ENCODE assay signal across 1 cellular context in the genomic region with DNA sequence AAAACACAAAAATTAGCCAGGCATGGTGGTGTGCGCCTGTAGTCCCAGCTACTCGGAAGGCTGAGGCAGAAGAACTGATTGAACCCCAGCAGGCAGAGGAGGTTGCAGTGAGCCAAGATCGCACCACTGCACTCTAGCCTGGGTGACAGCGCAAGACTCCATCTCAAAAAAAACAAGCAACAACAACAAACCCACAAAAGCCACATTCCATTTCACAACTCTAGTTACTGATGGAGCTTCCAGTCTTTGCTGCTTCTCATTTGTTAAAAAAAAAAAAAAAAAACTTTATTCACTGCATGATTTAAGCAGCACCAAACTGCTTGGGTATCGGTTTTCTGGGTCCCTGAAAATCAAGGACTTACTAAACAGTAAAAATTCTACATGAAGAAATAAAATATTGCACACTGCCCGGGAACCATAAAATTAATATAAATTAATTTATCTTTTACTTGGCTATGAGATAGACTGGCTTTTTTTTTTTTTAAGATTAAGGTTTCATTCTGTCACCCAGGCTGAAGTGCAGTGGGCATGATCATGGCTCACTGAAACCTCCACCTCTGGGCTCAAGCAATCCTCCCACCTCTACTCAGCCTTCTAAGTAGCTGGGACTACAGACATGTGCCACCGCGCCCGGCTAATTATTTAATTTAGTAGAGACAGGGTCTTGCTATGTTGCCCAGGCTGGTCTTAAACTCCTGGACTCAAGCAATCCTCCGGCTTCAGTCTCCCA.
A peak's percentile ranks its signal among the peaks of the same experiment; 100 is the strongest.
TF ChIP-seq lines count a peak whose summit lies in the region.

No MANE protein-coding gene starts in this region.

TF ChIP-seq in GM12878, 131 proteins besides CTCF, POLR2A, EP300 and RAD21 (continued from another document):
- TF ChIP-seq, protein P1, sequence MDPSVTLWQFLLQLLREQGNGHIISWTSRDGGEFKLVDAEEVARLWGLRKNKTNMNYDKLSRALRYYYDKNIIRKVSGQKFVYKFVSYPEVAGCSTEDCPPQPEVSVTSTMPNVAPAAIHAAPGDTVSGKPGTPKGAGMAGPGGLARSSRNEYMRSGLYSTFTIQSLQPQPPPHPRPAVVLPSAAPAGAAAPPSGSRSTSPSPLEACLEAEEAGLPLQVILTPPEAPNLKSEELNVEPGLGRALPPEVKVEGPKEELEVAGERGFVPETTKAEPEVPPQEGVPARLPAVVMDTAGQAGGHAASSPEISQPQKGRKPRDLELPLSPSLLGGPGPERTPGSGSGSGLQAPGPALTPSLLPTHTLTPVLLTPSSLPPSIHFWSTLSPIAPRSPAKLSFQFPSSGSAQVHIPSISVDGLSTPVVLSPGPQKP (IDR thresholded peaks at IDR 0.05; ENCODE audit: low read depth, low read length) = no peak
- TF ChIP-seq RUNX3 (IDR thresholded peaks at IDR 0.05; ENCODE audit: low read length) = 0 out of 2 replicates have a peak, but pooled peaks have one; percentile 8
- no peak for TF ChIP-seq ZBTB33 (IDR thresholded peaks at IDR 0.05)
- TF ChIP-seq IRF3 (IDR thresholded peaks at IDR 0.05) = no peak
- 0 out of 2 replicates have a peak, but pooled peaks have one; percentile 24 for TF ChIP-seq MLLT1 (IDR thresholded peaks at IDR 0.05)
- TF ChIP-seq SPI1 (IDR thresholded peaks at IDR 0.05; ENCODE audit: borderline replicate concordance, insufficient read depth, low read depth, low read length) = no peak
- no peak for TF ChIP-seq WRNIP1 (IDR thresholded peaks at IDR 0.05; ENCODE audit: borderline replicate concordance, low read depth, low read length)
- no peak for TF ChIP-seq SUPT20H (IDR thresholded peaks at IDR 0.05; ENCODE audit: borderline replicate concordance, control insufficient read depth, low read depth, low read length)
- TF ChIP-seq, protein P2, sequence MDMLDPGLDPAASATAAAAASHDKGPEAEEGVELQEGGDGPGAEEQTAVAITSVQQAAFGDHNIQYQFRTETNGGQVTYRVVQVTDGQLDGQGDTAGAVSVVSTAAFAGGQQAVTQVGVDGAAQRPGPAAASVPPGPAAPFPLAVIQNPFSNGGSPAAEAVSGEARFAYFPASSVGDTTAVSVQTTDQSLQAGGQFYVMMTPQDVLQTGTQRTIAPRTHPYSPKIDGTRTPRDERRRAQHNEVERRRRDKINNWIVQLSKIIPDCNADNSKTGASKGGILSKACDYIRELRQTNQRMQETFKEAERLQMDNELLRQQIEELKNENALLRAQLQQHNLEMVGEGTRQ (IDR thresholded peaks at IDR 0.05; ENCODE audit: borderline replicate concordance, low read depth, low read length) = no peak
- TF ChIP-seq EED (IDR thresholded peaks at IDR 0.05; ENCODE audit: low read depth) = no peak
- no peak for TF ChIP-seq CREM (IDR thresholded peaks at IDR 0.05; ENCODE audit: low read depth)
- TF ChIP-seq, protein P3, sequence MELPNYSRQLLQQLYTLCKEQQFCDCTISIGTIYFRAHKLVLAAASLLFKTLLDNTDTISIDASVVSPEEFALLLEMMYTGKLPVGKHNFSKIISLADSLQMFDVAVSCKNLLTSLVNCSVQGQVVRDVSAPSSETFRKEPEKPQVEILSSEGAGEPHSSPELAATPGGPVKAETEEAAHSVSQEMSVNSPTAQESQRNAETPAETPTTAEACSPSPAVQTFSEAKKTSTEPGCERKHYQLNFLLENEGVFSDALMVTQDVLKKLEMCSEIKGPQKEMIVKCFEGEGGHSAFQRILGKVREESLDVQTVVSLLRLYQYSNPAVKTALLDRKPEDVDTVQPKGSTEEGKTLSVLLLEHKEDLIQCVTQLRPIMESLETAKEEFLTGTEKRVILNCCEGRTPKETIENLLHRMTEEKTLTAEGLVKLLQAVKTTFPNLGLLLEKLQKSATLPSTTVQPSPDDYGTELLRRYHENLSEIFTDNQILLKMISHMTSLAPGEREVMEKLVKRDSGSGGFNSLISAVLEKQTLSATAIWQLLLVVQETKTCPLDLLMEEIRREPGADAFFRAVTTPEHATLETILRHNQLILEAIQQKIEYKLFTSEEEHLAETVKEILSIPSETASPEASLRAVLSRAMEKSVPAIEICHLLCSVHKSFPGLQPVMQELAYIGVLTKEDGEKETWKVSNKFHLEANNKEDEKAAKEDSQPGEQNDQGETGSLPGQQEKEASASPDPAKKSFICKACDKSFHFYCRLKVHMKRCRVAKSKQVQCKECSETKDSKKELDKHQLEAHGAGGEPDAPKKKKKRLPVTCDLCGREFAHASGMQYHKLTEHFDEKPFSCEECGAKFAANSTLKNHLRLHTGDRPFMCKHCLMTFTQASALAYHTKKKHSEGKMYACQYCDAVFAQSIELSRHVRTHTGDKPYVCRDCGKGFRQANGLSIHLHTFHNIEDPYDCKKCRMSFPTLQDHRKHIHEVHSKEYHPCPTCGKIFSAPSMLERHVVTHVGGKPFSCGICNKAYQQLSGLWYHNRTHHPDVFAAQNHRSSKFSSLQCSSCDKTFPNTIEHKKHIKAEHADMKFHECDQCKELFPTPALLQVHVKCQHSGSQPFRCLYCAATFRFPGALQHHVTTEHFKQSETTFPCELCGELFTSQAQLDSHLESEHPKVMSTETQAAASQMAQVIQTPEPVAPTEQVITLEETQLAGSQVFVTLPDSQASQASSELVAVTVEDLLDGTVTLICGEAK (IDR thresholded peaks at IDR 0.05; ENCODE audit: borderline replicate concordance) = peak; percentile 69; the same call in 1 of the 2 replicates
- no peak for TF ChIP-seq TCF3 (IDR thresholded peaks at IDR 0.05; ENCODE audit: borderline replicate concordance, insufficient read depth, low read depth, low read length)
- TF ChIP-seq YBX1 (IDR thresholded peaks at IDR 0.05) = no peak
- no peak for TF ChIP-seq NR2F1 (conservative IDR thresholded peaks at IDR 0.05)
- no peak for TF ChIP-seq CREB1 (IDR thresholded peaks at IDR 0.05; ENCODE audit: low read depth)
- no peak for TF ChIP-seq STAT3 (IDR thresholded peaks at IDR 0.05; ENCODE audit: low read depth, low read length)
- no peak for TF ChIP-seq RB1 (IDR thresholded peaks at IDR 0.05; ENCODE audit: borderline replicate concordance)
- no peak for TF ChIP-seq NFXL1 (IDR thresholded peaks at IDR 0.05; ENCODE audit: borderline replicate concordance)
- TF ChIP-seq MTA2 (IDR thresholded peaks at IDR 0.05; ENCODE audit: low read depth) = no peak
- no peak for TF ChIP-seq NFIC (IDR thresholded peaks at IDR 0.05; ENCODE audit: low read depth, low read length)
